ENCODE assay signal across 18 cellular contexts in the genomic region with DNA sequence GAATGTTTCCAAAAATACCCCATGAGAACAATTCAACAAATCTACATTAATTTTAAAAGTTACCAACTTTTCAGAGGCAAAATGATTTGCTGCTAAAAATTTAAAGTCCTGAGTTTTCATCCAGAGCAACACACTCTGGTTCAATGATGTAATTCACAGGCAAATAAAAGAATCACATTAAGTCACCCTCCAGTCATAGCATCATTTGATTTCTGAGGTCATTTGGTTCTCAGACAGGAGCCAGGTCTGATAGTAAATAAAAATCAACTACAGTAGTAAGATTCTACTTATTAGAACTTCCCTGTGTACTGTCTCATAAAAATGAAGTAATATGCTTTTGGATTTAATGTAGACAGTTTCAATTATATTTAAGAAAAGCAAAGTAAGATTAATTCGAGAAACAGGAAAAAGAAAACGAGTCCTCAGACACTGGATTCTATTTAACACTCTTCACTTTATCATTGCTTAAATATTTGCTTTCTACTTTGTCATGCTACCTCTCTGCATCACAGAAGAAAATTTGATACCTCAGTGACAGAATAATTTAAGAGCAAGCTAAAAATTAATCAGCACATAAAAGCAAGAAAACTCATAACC. TPM values are rescaled to one million over a fixed set of nuclear protein-coding genes. Genes with fewer than 3 reads are reported as not detected.
A peak's percentile ranks its signal among the peaks of the same experiment; 100 is the strongest.
DNase-seq lines count a peak whose midpoint lies in the region; ATAC-seq, FAIRE-seq and TF ChIP-seq lines count a peak whose summit lies in the region.
"Had no signal": no experiment of that assay in that cellular context is flagged by ENCODE, and none has a peak within 500 bp of the region (broad histone marks: within the 10 kb centered on the region; RNA-seq: fewer than 3 reads in every experiment).

No MANE protein-coding gene starts in this region.

- no peaks in the 10 kb centered on the region for H3K9me3 Mint-ChIP-seq in activated T-helper 1 cell treated with anti-CD3 and anti-CD28 coated beads, Interleukin-12 subunit alpha, Interleukin-12 subunit beta, Interleukin-2, Interleukin-4 antibody, amounts not matched to agents 30 ng/mL and 10 ng/mL and 1 ng/mL, durations not matched to agents 14 hours and 24 hours and 36 hours
- H3K9me3 Mint-ChIP-seq: CD14-positive monocyte; effector memory CD8-positive, alpha-beta T cell had no signal

- no peak for TF ChIP-seq CTCF in HEK293 (tag by site-specific recombination; IDR thresholded peaks at IDR 0.05)

- no peak overlapping the region for H3K27ac Mint-ChIP-seq in activated T-helper 1 cell treated with anti-CD3 and anti-CD28 coated beads, Interleukin-12 subunit alpha, Interleukin-12 subunit beta, Interleukin-2, Interleukin-4 antibody, amounts not matched to agents 30 ng/mL and 10 ng/mL and 1 ng/mL, durations not matched to agents 14 hours and 24 hours and 36 hours
- H3K27ac Mint-ChIP-seq: activated naive CD8-positive, alpha-beta T cell; effector memory CD8-positive, alpha-beta T cell had no signal

- peaks cover 24% of the 10 kb centered on the region for H3K4me1 Mint-ChIP-seq in activated T-helper 1 cell treated with anti-CD3 and anti-CD28 coated beads, Interleukin-12 subunit alpha, Interleukin-12 subunit beta, Interleukin-2, Interleukin-4 antibody, amounts not matched to agents 30 ng/mL and 10 ng/mL and 1 ng/mL, durations not matched to agents 14 hours and 24 hours and 36 hours (ENCODE audit: low read depth)

- H3K36me3 Mint-ChIP-seq in activated T-helper 1 cell treated with anti-CD3 and anti-CD28 coated beads, Interleukin-12 subunit alpha, Interleukin-12 subunit beta, Interleukin-2, Interleukin-4 antibody, amounts not matched to agents 30 ng/mL and 10 ng/mL and 1 ng/mL, durations not matched to agents 14 hours and 24 hours and 36 hours (ENCODE audit: low read depth): no peaks in the 10 kb centered on the region
- H3K36me3 Mint-ChIP-seq: activated naive CD8-positive, alpha-beta T cell; CD14-positive monocyte had no signal

- no peaks in the 10 kb centered on the region for H3K36me3 ChIP-seq in HEK293 (ENCODE audit: control insufficient read depth in 2 of 2, insufficient read depth in 1 of 2, low read length in 2 of 2)
- H3K36me3 ChIP-seq: tibial artery had no signal

- FAIRE-seq in GM19239 (lab: Jason Lieb, UNC): no peak
- FAIRE-seq: GM18507, small intestine had no signal

- intact Hi-C loops in activated T-helper 1 cell treated with anti-CD3 and anti-CD28 coated beads, Interleukin-12 subunit alpha, Interleukin-12 subunit beta, Interleukin-2, Interleukin-4 antibody, amounts not matched to agents 30 ng/mL and 10 ng/mL and 1 ng/mL, durations not matched to agents 14 hours and 24 hours and 36 hours (cut with micrococcal nuclease): no loop called here

- H3K4me3 Mint-ChIP-seq in activated T-helper 1 cell treated with anti-CD3 and anti-CD28 coated beads, Interleukin-12 subunit alpha, Interleukin-12 subunit beta, Interleukin-2, Interleukin-4 antibody, amounts not matched to agents 30 ng/mL and 10 ng/mL and 1 ng/mL, durations not matched to agents 14 hours and 24 hours and 36 hours: no peak overlapping the region
- H3K4me3 Mint-ChIP-seq: activated naive CD8-positive, alpha-beta T cell; CD14-positive monocyte; effector memory CD8-positive, alpha-beta T cell had no signal

- DNase-seq in NCI-H345 (lab: John Stamatoyannopoulos, UW): peak; percentile 39
- peak; percentile 36 for DNase-seq in cerebellar cortex (ENCODE audit: low spot score)
- DNase-seq in pons (ENCODE audit: low spot score): peak; percentile 82
- no peak for DNase-seq in GM19239 (ENCODE audit: insufficient read length, low spot score)
- no peak for DNase-seq in activated T-helper 1 cell treated with anti-CD3 and anti-CD28 coated beads, Interleukin-12 subunit alpha, Interleukin-12 subunit beta, Interleukin-2, Interleukin-4 antibody, amounts not matched to agents 30 ng/mL and 10 ng/mL and 1 ng/mL, durations not matched to agents 14 hours and 24 hours and 36 hours (ENCODE audit: low spot score)
- DNase-seq: activated CD4-positive, alpha-beta T cell treated with anti-CD3 and anti-CD28 coated beads, Interleukin-2, amount 50 U/mL, for 4 hours; activated T-cell treated with anti-CD3 and anti-CD28 coated beads, Interleukin-2, amount 50 U/mL, for 1 hour; DMS79; effector memory CD8-positive, alpha-beta T cell; NCI-H226; small intestine; tibial artery had no signal

- H3K4me3 ChIP-seq in HEK293 (ENCODE audit: low read depth, low read length): no peak overlapping the region
- H3K4me3 ChIP-seq: tibial artery had no signal

- POLR2A ChIA-PET in HEK293 (lab: Yijun Ruan, JAX): no interaction called here

- ATAC-seq in GM21825 (IDR thresholded peaks at IDR 0.05; ENCODE audit: unreplicated experiment): no peak
- ATAC-seq: effector memory CD8-positive, alpha-beta T cell had no signal

- no peaks in the 10 kb centered on the region for H3K9me3 ChIP-seq in HEK293 (ENCODE audit: control insufficient read depth, insufficient read depth, low read depth, low read length)
- H3K9me3 ChIP-seq: tibial artery had no signal

- H3K4me1 ChIP-seq in HEK293 (ENCODE audit: control insufficient read depth, insufficient read depth, low read length): peaks cover 28% of the 10 kb centered on the region

- peaks cover 17% of the 10 kb centered on the region for H3K27me3 Mint-ChIP-seq in activated T-helper 1 cell treated with anti-CD3 and anti-CD28 coated beads, Interleukin-12 subunit alpha, Interleukin-12 subunit beta, Interleukin-2, Interleukin-4 antibody, amounts not matched to agents 30 ng/mL and 10 ng/mL and 1 ng/mL, durations not matched to agents 14 hours and 24 hours and 36 hours (ENCODE audit: insufficient read depth)

- CTCF ChIA-PET in HEK293 (lab: Yijun Ruan, JAX): interaction anchor here (0.6 to 3.2 kb wide), 6 partner anchors 9 to 96 kb away, joined by 3 to 14 read pairs (median 3); no protein-coding TSS in a partner anchor

- peak overlapping the region; percentile 18; the same call in 1 of the 2 replicates for H3K27ac ChIP-seq in HEK293 (ENCODE audit: extremely low read depth, low read depth, low read length)
- H3K27ac ChIP-seq: parathyroid adenoma, tibial artery had no signal

TF ChIP-seq in HEK293, 187 proteins besides CTCF, POLR2A, EP300 and RAD21 (continues in another document):
- TF ChIP-seq ZXDB (tag by site-specific recombination; IDR thresholded peaks at IDR 0.05) (0 out of 2 replicates have a peak, but pooled peaks have one; percentile 12), ZFP37 (tag by site-specific recombination; IDR thresholded peaks at IDR 0.05) (0 out of 2 replicates have a peak, but pooled peaks have one; percentile 13), ZNF561 (tag by site-specific recombination; IDR thresholded peaks at IDR 0.05; ENCODE audit: borderline replicate concordance) (no peak), SCRT2 (tag by site-specific recombination; IDR thresholded peaks at IDR 0.05) (0 out of 2 replicates have a peak, but pooled peaks have one; percentile 35), ZNF335 (tag by site-specific recombination; conservative IDR thresholded peaks at IDR 0.05) (peak; percentile 10; the same call in 1 of the 2 replicates), ZNF626 (tag by site-specific recombination; IDR thresholded peaks at IDR 0.05) (no peak), ZEB2 (tag by site-specific recombination; IDR thresholded peaks at IDR 0.05) (peak; percentile 63), ZNF600 (tag by site-specific recombination; IDR thresholded peaks at IDR 0.05) (0 out of 2 replicates have a peak, but pooled peaks have one; percentile 2), ZNF366 (tag by site-specific recombination; conservative IDR thresholded peaks at IDR 0.05) (peak; percentile 65), ZNF660 (tag by site-specific recombination; IDR thresholded peaks at IDR 0.05) (peak; percentile 64), ZBTB21 (tag by site-specific recombination; IDR thresholded peaks at IDR 0.05) (peak; percentile 86)
- TF ChIP-seq, protein P1, sequence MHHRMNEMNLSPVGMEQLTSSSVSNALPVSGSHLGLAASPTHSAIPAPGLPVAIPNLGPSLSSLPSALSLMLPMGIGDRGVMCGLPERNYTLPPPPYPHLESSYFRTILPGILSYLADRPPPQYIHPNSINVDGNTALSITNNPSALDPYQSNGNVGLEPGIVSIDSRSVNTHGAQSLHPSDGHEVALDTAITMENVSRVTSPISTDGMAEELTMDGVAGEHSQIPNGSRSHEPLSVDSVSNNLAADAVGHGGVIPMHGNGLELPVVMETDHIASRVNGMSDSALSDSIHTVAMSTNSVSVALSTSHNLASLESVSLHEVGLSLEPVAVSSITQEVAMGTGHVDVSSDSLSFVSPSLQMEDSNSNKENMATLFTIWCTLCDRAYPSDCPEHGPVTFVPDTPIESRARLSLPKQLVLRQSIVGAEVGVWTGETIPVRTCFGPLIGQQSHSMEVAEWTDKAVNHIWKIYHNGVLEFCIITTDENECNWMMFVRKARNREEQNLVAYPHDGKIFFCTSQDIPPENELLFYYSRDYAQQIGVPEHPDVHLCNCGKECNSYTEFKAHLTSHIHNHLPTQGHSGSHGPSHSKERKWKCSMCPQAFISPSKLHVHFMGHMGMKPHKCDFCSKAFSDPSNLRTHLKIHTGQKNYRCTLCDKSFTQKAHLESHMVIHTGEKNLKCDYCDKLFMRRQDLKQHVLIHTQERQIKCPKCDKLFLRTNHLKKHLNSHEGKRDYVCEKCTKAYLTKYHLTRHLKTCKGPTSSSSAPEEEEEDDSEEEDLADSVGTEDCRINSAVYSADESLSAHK (tag by site-specific recombination; IDR thresholded peaks at IDR 0.05): no peak
- TF ChIP-seq, protein P2, sequence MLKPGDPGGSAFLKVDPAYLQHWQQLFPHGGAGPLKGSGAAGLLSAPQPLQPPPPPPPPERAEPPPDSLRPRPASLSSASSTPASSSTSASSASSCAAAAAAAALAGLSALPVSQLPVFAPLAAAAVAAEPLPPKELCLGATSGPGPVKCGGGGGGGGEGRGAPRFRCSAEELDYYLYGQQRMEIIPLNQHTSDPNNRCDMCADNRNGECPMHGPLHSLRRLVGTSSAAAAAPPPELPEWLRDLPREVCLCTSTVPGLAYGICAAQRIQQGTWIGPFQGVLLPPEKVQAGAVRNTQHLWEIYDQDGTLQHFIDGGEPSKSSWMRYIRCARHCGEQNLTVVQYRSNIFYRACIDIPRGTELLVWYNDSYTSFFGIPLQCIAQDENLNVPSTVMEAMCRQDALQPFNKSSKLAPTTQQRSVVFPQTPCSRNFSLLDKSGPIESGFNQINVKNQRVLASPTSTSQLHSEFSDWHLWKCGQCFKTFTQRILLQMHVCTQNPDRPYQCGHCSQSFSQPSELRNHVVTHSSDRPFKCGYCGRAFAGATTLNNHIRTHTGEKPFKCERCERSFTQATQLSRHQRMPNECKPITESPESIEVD (tag by site-specific recombination; IDR thresholded peaks at IDR 0.05): peak; percentile 86

RNA-seq across cellular contexts. Expression of a gene that starts 25.8 kb away (rescaled TPM):
- 1.7 and 2.3 TPM in 2 replicates for total RNA-seq in activated T-helper 1 cell treated with anti-CD3 and anti-CD28 coated beads, Interleukin-12 subunit alpha, Interleukin-12 subunit beta, Interleukin-2, Interleukin-4 antibody, amounts not matched to agents 30 ng/mL and 10 ng/mL and 1 ng/mL, durations not matched to agents 14 hours and 24 hours and 36 hours

Comparison
In these comparisons a context has a peak if more than half of its experiments do, and no peak if none do; other contexts are left out.
1. DNase-seq: peak in NCI-H345 (single experiment), cerebellar cortex (single experiment) and pons (single experiment); none in GM19239 (single experiment) and activated T-helper 1 cell treated with anti-CD3 and anti-CD28 coated beads, Interleukin-12 subunit alpha, Interleukin-12 subunit beta, Interleukin-2, Interleukin-4 antibody, amounts not matched to agents 30 ng/mL and 10 ng/mL and 1 ng/mL, durations not matched to agents 14 hours and 24 hours and 36 hours (single experiment).